8 cellular contexts compared by ENCODE assay signal in the genomic region with DNA sequence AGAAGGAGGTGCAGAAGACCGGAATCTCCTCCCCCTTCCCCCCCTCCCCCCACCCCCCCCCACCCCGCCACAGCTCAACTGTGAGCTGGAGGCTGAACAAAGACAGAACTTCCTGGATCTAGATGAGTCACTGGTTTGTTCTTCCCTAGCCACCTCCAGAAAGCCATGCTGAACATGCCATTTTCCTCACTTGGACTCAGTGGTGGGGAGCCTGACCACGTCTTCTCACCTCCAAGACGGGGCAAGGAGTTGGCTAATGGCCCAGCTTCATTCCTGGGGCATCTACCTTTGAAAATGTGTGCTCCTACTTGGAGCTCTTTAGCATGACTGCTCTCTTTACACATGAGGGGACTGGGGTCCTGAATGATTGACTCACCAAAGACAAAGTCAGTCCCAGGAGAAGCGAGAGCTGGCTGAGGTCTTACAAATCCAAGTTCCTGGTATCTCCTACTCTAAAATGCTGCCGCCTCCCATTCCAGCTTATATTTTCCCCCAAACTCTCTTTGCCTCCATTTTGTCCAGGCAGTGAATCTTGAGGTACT. TPM values are rescaled to one million over a fixed set of nuclear protein-coding genes. Genes with fewer than 3 reads are reported as not detected.
A peak's percentile ranks its signal among the peaks of the same experiment; 100 is the strongest.
DNase-seq lines count a peak whose midpoint lies in the region; ATAC-seq and TF ChIP-seq lines count a peak whose summit lies in the region.

No MANE protein-coding gene starts in this region.

- no peaks in the 10 kb centered on the region for H3K27me3 ChIP-seq in gastrocnemius medialis

- H3K27ac ChIP-seq in gastrocnemius medialis, result no peak overlapping the region

- TF ChIP-seq CTCF in GM20000 (IDR thresholded peaks at IDR 0.05; ENCODE audit: extremely low read depth, missing control alignments) (no peak), gastrocnemius medialis (IDR thresholded peaks at IDR 0.05 in 4 of 5, conservative IDR thresholded peaks at IDR 0.05 in 1 of 5) (no peak)

- peaks cover 8 to 10% of the 10 kb centered on the region in 2 donors for H3K4me1 ChIP-seq in gastrocnemius medialis

- ATAC-seq in esophagus mucosa (peak; percentile 93), HG03520 (IDR thresholded peaks at IDR 0.05; ENCODE audit: unreplicated experiment) (no peak), HG03439 (IDR thresholded peaks at IDR 0.05; ENCODE audit: unreplicated experiment) (no peak), gastrocnemius medialis (no peak)

- H3K9me3 ChIP-seq in gastrocnemius medialis, result no peaks in the 10 kb centered on the region

- intact Hi-C loops in gastrocnemius medialis (cut with DNase I; ENCODE audit: low total_unique reads), result no loop called here

- H3K36me3 ChIP-seq in gastrocnemius medialis, result no peaks in the 10 kb centered on the region

- DNase-seq in GM20000 (ENCODE audit: low spot score) (peak; percentile 25), NOMO-1 treated with DMSO at 0.1 percent for 48 hours (lab: John Stamatoyannopoulos, UW; ENCODE audit: unreplicated experiment) (peak; percentile 72), retina (peak; percentile 16), midbrain (lab: John Stamatoyannopoulos, UW) (no peak), gastrocnemius medialis (no peak)

- TF ChIP-seq POLR2A in gastrocnemius medialis (IDR thresholded peaks at IDR 0.05), result no peak

- no peak overlapping the region for H3K4me3 ChIP-seq in gastrocnemius medialis

- in situ Hi-C loops in gastrocnemius medialis (cut with MboI; ENCODE audit: low sequenced_read_pairs in 4 of 4), result no loop called here

RNA-seq across cellular contexts. Expression of a gene that starts 22.6 kb away (rescaled TPM):
- 11.8 TPM for total RNA-seq in esophagus mucosa
- total RNA-seq in gastrocnemius medialis, result 1 to 10 TPM; 3.0 to 4.8 (median 3.4) TPM

Comparison
In these comparisons a context has a peak if more than half of its experiments do, and no peak if none do; other contexts are left out.
1. DNase-seq: peak in GM20000 (single experiment), NOMO-1 treated with DMSO at 0.1 percent for 48 hours (single experiment) and retina (single experiment); none in midbrain (single experiment) and gastrocnemius medialis (0 of 2).